ENCODE assay signal across 8 cellular contexts in genomic region chr6:75244063-75244575, GRCh38. TPM values are rescaled to one million over a fixed set of nuclear protein-coding genes. Genes with fewer than 3 reads are reported as not detected.
DNase-seq lines count a peak whose midpoint lies in the region; ATAC-seq lines count a peak whose summit lies in the region.

No MANE protein-coding gene starts in this region.

- intact Hi-C loops in left ventricle myocardium superior (cut with micrococcal nuclease): no loop called here

- CTCF ChIA-PET in activated CD4-positive, alpha-beta memory T cell treated with anti-CD3 and anti-CD28 coated beads, Interleukin-2, amount 10 ng/mL, durations not matched to agents 7 days and 5 days (lab: Charles Lee): interaction anchor here (1.1 to 1.8 kb wide), 5 partner anchors 11 to 40 kb away, joined by 4 to 10 read pairs (median 5); partner anchors contain the start of gene TMEM30A

- peaks cover 34% of the 10 kb centered on the region for H3K4me1 Mint-ChIP-seq in activated CD4-positive, alpha-beta memory T cell treated with anti-CD3 and anti-CD28 coated beads, Interleukin-2, amount 10 ng/mL, durations not matched to agents 7 days and 5 days

- no peaks in the 10 kb centered on the region for H3K27me3 ChIP-seq in skeletal muscle tissue (ENCODE audit: control insufficient read depth in 3 of 3, insufficient read depth in 3 of 3, low read length in 3 of 3)

- peak overlapping the region; percentile 86 to 95 (median 94) for H3K9ac ChIP-seq in skeletal muscle tissue (ENCODE audit: low read depth in 1 of 3, low read length in 3 of 3)

- H3K4me3 Mint-ChIP-seq in activated CD4-positive, alpha-beta memory T cell treated with anti-CD3 and anti-CD28 coated beads, Interleukin-2, amount 10 ng/mL, durations not matched to agents 7 days and 5 days: peak overlapping the region; percentile 91

- POLR2A ChIA-PET in activated CD4-positive, alpha-beta memory T cell treated with anti-CD3 and anti-CD28 coated beads, Interleukin-2, amount 10 ng/mL, durations not matched to agents 7 days and 5 days (lab: Charles Lee): interaction anchor here (0.8 to 3.6 kb wide), 20 partner anchors 9 to 1590 kb away, joined by 3 to 72 read pairs (median 4); partner anchors contain the start of genes SENP6, SLC17A5 and TMEM30A

- peaks cover 7 to 9% (median 8%) of the 10 kb centered on the region in 3 donors for H3K36me3 ChIP-seq in skeletal muscle tissue (ENCODE audit: control insufficient read depth in 3 of 3, insufficient read depth in 3 of 3, low read length in 3 of 3)

- peaks cover 3 to 11% (median 4%) of the 10 kb centered on the region in 3 donors for H3K4me1 ChIP-seq in skeletal muscle tissue (ENCODE audit: control insufficient read depth in 3 of 3, insufficient read depth in 3 of 3, low read length in 3 of 3)

- ATAC-seq in HG03060 (IDR thresholded peaks at IDR 0.05; ENCODE audit: low read depth, unreplicated experiment): peak; percentile 2
- peak; percentile 15 for ATAC-seq in left ventricle myocardium superior
- no peak for ATAC-seq in GM21619 (IDR thresholded peaks at IDR 0.05; ENCODE audit: unreplicated experiment)

- H3K9me3 ChIP-seq in skeletal muscle tissue (ENCODE audit: control insufficient read depth in 3 of 3, low read length in 3 of 3): no peaks in the 10 kb centered on the region

- peaks cover 24% of the 10 kb centered on the region for H3K36me3 Mint-ChIP-seq in activated CD4-positive, alpha-beta memory T cell treated with anti-CD3 and anti-CD28 coated beads, Interleukin-2, amount 10 ng/mL, durations not matched to agents 7 days and 5 days (ENCODE audit: low read depth)

- H3K9me3 Mint-ChIP-seq in activated CD4-positive, alpha-beta memory T cell treated with anti-CD3 and anti-CD28 coated beads, Interleukin-2, amount 10 ng/mL, durations not matched to agents 7 days and 5 days: no peaks in the 10 kb centered on the region

- H3K27me3 Mint-ChIP-seq in activated CD4-positive, alpha-beta memory T cell treated with anti-CD3 and anti-CD28 coated beads, Interleukin-2, amount 10 ng/mL, durations not matched to agents 7 days and 5 days: peaks cover 15% of the 10 kb centered on the region

- DNase-seq in NCI-H2171 treated with DMSO at 0.1 percent for 48 hours (lab: John Stamatoyannopoulos, UW): peak; percentile 30
- no peak for DNase-seq in NCI-H2171 (lab: John Stamatoyannopoulos, UW)
- DNase-seq in activated CD4-positive, alpha-beta memory T cell treated with anti-CD3 and anti-CD28 coated beads, Interleukin-2, amount 10 ng/mL, durations not matched to agents 7 days and 5 days: no peak
- no peak for DNase-seq in left ventricle myocardium superior
- DNase-seq in NOMO-1 treated with dmso at 0.1 percent for 144 hours (lab: John Stamatoyannopoulos, UW; ENCODE audit: unreplicated experiment): no peak

- peak overlapping the region; percentile 88 for H3K27ac ChIP-seq in skeletal muscle tissue (ENCODE audit: low read depth, low read length)

- H3K27ac Mint-ChIP-seq in activated CD4-positive, alpha-beta memory T cell treated with anti-CD3 and anti-CD28 coated beads, Interleukin-2, amount 10 ng/mL, durations not matched to agents 7 days and 5 days: peak overlapping the region; percentile 94

- peak overlapping the region; percentile 80 to 99 (median 97) for H3K4me3 ChIP-seq in skeletal muscle tissue (ENCODE audit: low read length in 3 of 3)

RNA-seq across cellular contexts. Expression of gene COX7A2, which starts 0.5 kb away (rescaled TPM):
- 100 to 1,000 TPM; 469 to 471 TPM for total RNA-seq in activated CD4-positive, alpha-beta memory T cell treated with anti-CD3 and anti-CD28 coated beads, Interleukin-2, amount 10 ng/mL, durations not matched to agents 7 days and 5 days
- total RNA-seq in left ventricle myocardium superior (911 TPM), skeletal muscle tissue (280 TPM)

RNA-seq across cellular contexts. Expression of gene COL12A1, which starts 38.3 kb away (rescaled TPM):
- not detected for total RNA-seq in activated CD4-positive, alpha-beta memory T cell treated with anti-CD3 and anti-CD28 coated beads, Interleukin-2, amount 10 ng/mL, durations not matched to agents 7 days and 5 days
- total RNA-seq in left ventricle myocardium superior: 9.5 TPM
- total RNA-seq in skeletal muscle tissue: 474 TPM

RNA-seq across cellular contexts. Expression of gene TMEM30A, which starts 40.5 kb away (rescaled TPM):
- 10 to 100 TPM; 60.1 to 60.4 TPM for total RNA-seq in activated CD4-positive, alpha-beta memory T cell treated with anti-CD3 and anti-CD28 coated beads, Interleukin-2, amount 10 ng/mL, durations not matched to agents 7 days and 5 days
- total RNA-seq in left ventricle myocardium superior (43.9 TPM), skeletal muscle tissue (63.7 TPM)

Comparison
In these comparisons a context has a peak if more than half of its experiments do, and no peak if none do; other contexts are left out.
1. RNA of gene COL12A1, which starts 38.3 kb away (total RNA-seq): 474 TPM in skeletal muscle tissue (single experiment); 9.5 TPM in left ventricle myocardium superior (single experiment) and not detected in activated CD4-positive, alpha-beta memory T cell treated with anti-CD3 and anti-CD28 coated beads, Interleukin-2, amount 10 ng/mL, durations not matched to agents 7 days and 5 days; every median in the first group is over 10 times any median in the second.